Comparison of ENCODE assay signal across 34 cellular contexts in genomic region chr17:53428913-53429312, GRCh38.
"Had no signal": no experiment of that assay in that cellular context is flagged by ENCODE, and none has a peak within 500 bp of the region (broad histone marks: within the 10 kb centered on the region; RNA-seq: fewer than 3 reads in every experiment).

No MANE protein-coding gene starts in this region.

- DNase-seq: activated effector memory CD4-positive, alpha-beta T cell treated with anti-CD3 and anti-CD28 coated beads, Interleukin-2, amount 50 U/mL, for 16 hours; activated effector memory CD4-positive, alpha-beta T cell treated with Interleukin-2 at 50 U/mL for 16 hours; activated gamma-delta T cell; activated gamma-delta T cell treated with Interleukin-2 at 50 U/mL for 16 hours; activated naive CD4-positive, alpha-beta T cell; activated naive CD4-positive, alpha-beta T cell treated with anti-CD3 and anti-CD28 coated beads for 36 hours; activated naive CD4-positive, alpha-beta T cell treated with anti-CD3 and anti-CD28 coated beads, Interleukin-2, amount 10 ng/mL, durations not matched to agents 7 days and 5 days; activated naive CD4-positive, alpha-beta T cell treated with anti-CD3 and anti-CD28 coated beads, Interleukin-2, amount 50 U/mL, for 16 hours; activated naive CD4-positive, alpha-beta T cell treated with Interleukin-2 at 50 U/mL for 16 hours; activated naive CD8-positive, alpha-beta T cell treated with anti-CD3 and anti-CD28 coated beads for 36 hours; activated naive CD8-positive, alpha-beta T cell treated with anti-CD3 and anti-CD28 coated beads, Interleukin-2, amount 10 ng/mL, durations not matched to agents 7 days and 5 days; activated naive CD8-positive, alpha-beta T cell treated with anti-CD3 and anti-CD28 coated beads, Interleukin-2, amount 50 U/mL, for 24 hours; activated T-cell treated with anti-CD3 and anti-CD28 coated beads, Interleukin-2, amount 50 U/mL, for 1 hour; activated T-cell treated with anti-CD3 and anti-CD28 coated beads, Interleukin-2, amount 50 U/mL, for 24 hours; activated T-cell treated with anti-CD3 and anti-CD28 coated beads, Interleukin-2, amount 50 U/mL, for 4 hours; activated T-cell treated with anti-CD3 and anti-CD28 coated beads, Interleukin-2, amount 50 U/mL, for 48 hours; activated T-cell treated with anti-CD3 and anti-CD28 coated beads, Interleukin-2, amount 50 U/mL, for 72 hours; adrenal gland; amniotic stem cell; amygdala; anterior cingulate cortex; aorta; body of pancreas; brain microvascular endothelial cell; caudate nucleus; central memory CD4-positive, alpha-beta T cell; cerebellar nuclear complex had no signal

- H3K9me3 ChIP-seq: adrenal gland, ascending aorta had no signal

- H3K36me3 ChIP-seq: adrenal gland, ascending aorta, brain microvascular endothelial cell, breast epithelium, cardiac muscle cell had no signal

- H3K27me3 ChIP-seq: adrenal gland, ascending aorta, body of pancreas, brain microvascular endothelial cell, breast epithelium, cardiac muscle cell had no signal

- FAIRE-seq: astrocyte, bronchial epithelial cell had no signal

- H3K4me3 ChIP-seq: adrenal gland, ascending aorta, body of pancreas, breast epithelium, cardiac muscle cell had no signal

- ATAC-seq: activated naive CD4-positive, alpha-beta T cell treated with anti-CD3 and anti-CD28 coated beads, Interleukin-2, amount 50 U/mL, for 72 hours; activated naive CD8-positive, alpha-beta T cell treated with anti-CD3 and anti-CD28 coated beads, Interleukin-2, amount 50 U/mL, for 24 hours; activated T-cell treated with anti-CD3 and anti-CD28 coated beads, Interleukin-2, amount 50 U/mL, for 4 hours; activated T-cell treated with anti-CD3 and anti-CD28 coated beads, Interleukin-2, amount 50 U/mL, for 72 hours; activated T-helper 17 cell treated with anti-CD3 and anti-CD28 coated beads, Interleukin-2, amount 50 U/mL, for 72 hours; body of pancreas had no signal

- H3K4me1 ChIP-seq: adrenal gland, ascending aorta, body of pancreas, breast epithelium had no signal

- H3K27ac ChIP-seq: adrenal gland, ascending aorta, body of pancreas, brain microvascular endothelial cell, breast epithelium, cardiac muscle cell had no signal
